11 cellular contexts compared by ENCODE assay signal in the genomic region with DNA sequence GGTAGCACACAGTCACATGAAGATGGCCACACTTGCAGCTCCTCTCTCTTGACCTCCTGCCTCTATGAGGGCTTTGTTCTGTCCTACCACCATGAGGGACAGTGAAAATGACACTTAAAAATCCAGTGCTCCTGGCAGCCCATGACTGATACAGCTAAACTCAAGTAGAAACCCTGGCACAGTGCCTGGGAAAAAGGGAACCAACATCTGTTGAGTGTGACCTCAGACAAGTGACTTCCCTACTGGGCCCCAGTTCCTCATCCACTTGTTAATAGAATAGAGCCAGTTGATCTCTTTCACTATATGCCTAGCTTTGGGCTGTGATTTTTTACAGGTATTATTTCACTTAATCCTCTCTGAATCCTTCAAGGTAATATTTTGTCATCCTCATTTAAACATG. TPM values are rescaled to one million over a fixed set of nuclear protein-coding genes. Genes with fewer than 3 reads are reported as not detected.
A peak's percentile ranks its signal among the peaks of the same experiment; 100 is the strongest.
DNase-seq lines count a peak whose midpoint lies in the region; ATAC-seq and TF ChIP-seq lines count a peak whose summit lies in the region.
"Had no signal": no experiment of that assay in that cellular context is flagged by ENCODE, and none has a peak within 500 bp of the region (broad histone marks: within the 10 kb centered on the region; RNA-seq: fewer than 3 reads in every experiment).

No MANE protein-coding gene starts in this region.

- no peak for ATAC-seq in HG03565 (IDR thresholded peaks at IDR 0.05; ENCODE audit: unreplicated experiment)

- H3K4me3 ChIP-seq in colonic mucosa, result no peak overlapping the region

- no peak for TF ChIP-seq CTCF in colonic mucosa (IDR thresholded peaks at IDR 0.05)
- TF ChIP-seq CTCF in GM10266 (IDR thresholded peaks at IDR 0.05; ENCODE audit: control insufficient read depth, insufficient read depth, low read depth, missing control alignments), result no peak

- no peaks in the 10 kb centered on the region for H3K9me3 ChIP-seq in colonic mucosa

- no peaks in the 10 kb centered on the region for H3K36me3 ChIP-seq in colonic mucosa

- H3K4me1 ChIP-seq in colonic mucosa, result no peaks in the 10 kb centered on the region

- no peak overlapping the region for H3K27ac ChIP-seq in colonic mucosa
- H3K27ac ChIP-seq: VCaP had no signal

- DNase-seq in GF-D8 (lab: John Stamatoyannopoulos, UW) (peak; percentile 22), NCI-H2107 treated with DMSO at 0.1 percent for 48 hours (lab: John Stamatoyannopoulos, UW; ENCODE audit: unreplicated experiment) (peak; percentile 69), colonic mucosa (peak; percentile 44), pons (ENCODE audit: low spot score) (peak; percentile 81), NCI-H1436 (lab: John Stamatoyannopoulos, UW) (no peak), GM10266 (ENCODE audit: extremely low spot score) (no peak), islet precursor cell (no peak)
- DNase-seq: COR-L47, erythroblast had no signal

- intact Hi-C loops in colonic mucosa (cut with DNase I), result no loop called here

- H3K27me3 ChIP-seq in colonic mucosa, result no peaks in the 10 kb centered on the region

- no peak overlapping the region for H3K9ac ChIP-seq in colonic mucosa (ENCODE audit: low read depth in 2 of 2, low read length in 2 of 2)

RNA-seq across cellular contexts. Expression of a gene that starts 4.8 kb away (rescaled TPM):
- 10 to 100 TPM; 52.2 to 74.6 TPM for total RNA-seq in colonic mucosa

Comparison
In these comparisons a context has a peak if more than half of its experiments do, and no peak if none do; other contexts are left out.
1. DNase-seq: peak in GF-D8 (single experiment), NCI-H2107 treated with DMSO at 0.1 percent for 48 hours (single experiment), colonic mucosa (single experiment) and pons (single experiment); none in NCI-H1436 (single experiment), GM10266 (single experiment) and islet precursor cell (single experiment).